Comparison of ENCODE assay signal across 1 cellular context in the genomic region with DNA sequence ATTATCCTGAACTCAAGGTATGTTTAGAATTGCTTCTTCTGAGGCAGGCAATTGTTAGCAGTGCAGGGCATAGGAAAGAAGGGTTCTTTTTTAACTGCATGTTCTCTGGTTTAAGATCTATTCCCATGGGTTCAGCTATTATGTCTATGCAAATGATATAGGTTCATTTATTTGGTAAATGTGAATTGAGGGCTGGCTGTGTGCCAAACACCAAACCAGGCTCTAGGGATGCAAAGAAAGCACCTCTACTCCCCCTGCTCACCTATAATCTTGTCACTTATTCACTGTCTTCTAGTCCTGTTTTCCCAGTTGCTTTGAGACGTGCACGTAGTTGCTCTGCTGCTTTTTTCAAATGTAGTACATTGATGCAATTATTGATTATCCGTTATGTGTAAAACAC.
TF ChIP-seq lines count a peak whose summit lies in the region.

No MANE protein-coding gene starts in this region.

TF ChIP-seq in HepG2, 621 proteins besides CTCF, POLR2A, EP300 and RAD21:
- TF ChIP-seq NFATC3 (CRISPR knock-in tag; IDR thresholded peaks at IDR 0.05) (no peak), MAF1 (CRISPR knock-in tag; IDR thresholded peaks at IDR 0.05; ENCODE audit: borderline replicate concordance) (no peak), REL (CRISPR knock-in tag; conservative IDR thresholded peaks at IDR 0.05) (no peak), JARID2 (CRISPR knock-in tag; IDR thresholded peaks at IDR 0.05; ENCODE audit: insufficient replicate concordance) (no peak)
- TF ChIP-seq, protein P1, sequence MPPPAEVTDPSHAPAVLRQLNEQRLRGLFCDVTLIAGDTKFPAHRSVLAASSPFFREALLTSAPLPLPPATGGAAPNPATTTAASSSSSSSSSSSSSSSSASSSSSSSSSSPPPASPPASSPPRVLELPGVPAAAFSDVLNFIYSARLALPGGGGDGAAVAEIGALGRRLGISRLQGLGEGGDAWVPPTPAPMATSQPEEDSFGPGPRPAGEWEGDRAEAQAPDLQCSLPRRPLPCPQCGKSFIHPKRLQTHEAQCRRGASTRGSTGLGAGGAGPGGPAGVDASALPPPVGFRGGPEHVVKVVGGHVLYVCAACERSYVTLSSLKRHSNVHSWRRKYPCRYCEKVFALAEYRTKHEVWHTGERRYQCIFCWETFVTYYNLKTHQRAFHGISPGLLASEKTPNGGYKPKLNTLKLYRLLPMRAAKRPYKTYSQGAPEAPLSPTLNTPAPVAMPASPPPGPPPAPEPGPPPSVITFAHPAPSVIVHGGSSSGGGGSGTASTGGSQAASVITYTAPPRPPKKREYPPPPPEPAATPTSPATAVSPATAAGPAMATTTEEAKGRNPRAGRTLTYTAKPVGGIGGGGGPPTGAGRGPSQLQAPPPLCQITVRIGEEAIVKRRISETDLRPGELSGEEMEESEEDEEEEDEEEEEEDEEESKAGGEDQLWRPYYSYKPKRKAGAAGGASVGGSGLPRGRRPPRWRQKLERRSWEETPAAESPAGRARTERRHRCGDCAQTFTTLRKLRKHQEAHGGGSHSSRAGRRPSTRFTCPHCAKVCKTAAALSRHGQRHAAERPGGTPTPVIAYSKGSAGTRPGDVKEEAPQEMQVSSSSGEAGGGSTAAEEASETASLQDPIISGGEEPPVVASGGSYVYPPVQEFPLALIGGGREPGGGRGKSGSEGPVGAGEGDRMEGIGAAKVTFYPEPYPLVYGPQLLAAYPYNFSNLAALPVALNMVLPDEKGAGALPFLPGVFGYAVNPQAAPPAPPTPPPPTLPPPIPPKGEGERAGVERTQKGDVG (CRISPR knock-in tag; IDR thresholded peaks at IDR 0.05; ENCODE audit: borderline replicate concordance) = no peak
